1 cellular context compared by ENCODE assay signal in genomic region chr4:6640292-6641163, GRCh38.
A peak's percentile ranks its signal among the peaks of the same experiment; 100 is the strongest.
TF ChIP-seq lines count a peak whose summit lies in the region.

MRFAP1 (plus strand) TSS chr4:6640685; CDS start chr4:6640863, 178 bp downstream.

TF ChIP-seq in HEK293, 187 proteins besides CTCF, POLR2A, EP300 and RAD21 (continued from another document):
- TF ChIP-seq PRDM10 (tag by site-specific recombination; IDR thresholded peaks at IDR 0.05) (peak; percentile 83), OVOL3 (tag by site-specific recombination; IDR thresholded peaks at IDR 0.05) (peak; percentile 56; the same call in 1 of the 2 replicates), ZNF791 (tag by site-specific recombination; IDR thresholded peaks at IDR 0.05) (no peak)
TF ChIP-seq in HEK293: peak in this region for 18.
